18 cellular contexts compared by ENCODE assay signal in genomic region chr16:83095926-83096692, GRCh38.
DNase-seq lines count a peak whose midpoint lies in the region; ATAC-seq and TF ChIP-seq lines count a peak whose summit lies in the region.
"Had no signal": no experiment of that assay in that cellular context is flagged by ENCODE, and none has a peak within 500 bp of the region (broad histone marks: within the 10 kb centered on the region; RNA-seq: fewer than 3 reads in every experiment).

No MANE protein-coding gene starts in this region.

- peaks cover 11% of the 10 kb centered on the region for H3K9me3 ChIP-seq in Caco-2
- peaks cover 13% of the 10 kb centered on the region for H3K9me3 ChIP-seq in mucosa of descending colon
- H3K9me3 ChIP-seq in esophagus squamous epithelium = peaks cover 0 to 11% (median 6%) of the 10 kb centered on the region in 3 donors

- H3K4me1 ChIP-seq in Caco-2 (0 out of 2 replicates have a peak, but pooled peaks cover 7% of the 10 kb centered on the region), mucosa of descending colon (ENCODE audit: low read depth) (no peaks in the 10 kb centered on the region), esophagus squamous epithelium (no peaks in the 10 kb centered on the region)
- H3K4me1 ChIP-seq: right atrium auricular region, stomach, uterus had no signal

- peaks cover 13% of the 10 kb centered on the region for H3K9me3 Mint-ChIP-seq in Caco-2 (ENCODE audit: unreplicated experiment)

- H3K36me3 Mint-ChIP-seq in Caco-2 (ENCODE audit: insufficient read depth, unreplicated experiment) = no peaks in the 10 kb centered on the region
- H3K36me3 Mint-ChIP-seq: activated naive CD8-positive, alpha-beta T cell treated with anti-CD3 and anti-CD28 coated beads for 36 hours had no signal

- H3K27ac ChIP-seq in esophagus squamous epithelium = no peak overlapping the region
- H3K27ac ChIP-seq: right atrium auricular region, SK-N-MC, stomach, uterus had no signal

- TF ChIP-seq POLR2A in esophagus squamous epithelium (IDR thresholded peaks at IDR 0.05) = no peak

- no peak overlapping the region for H3K27ac Mint-ChIP-seq in Caco-2 (ENCODE audit: unreplicated experiment)
- H3K27ac Mint-ChIP-seq: activated CD4-positive, alpha-beta T cell treated with anti-CD3 and anti-CD28 coated beads, Interleukin-2, amount 10 ng/mL, durations not matched to agents 7 days and 5 days; activated naive CD8-positive, alpha-beta T cell treated with anti-CD3 and anti-CD28 coated beads for 36 hours had no signal

- peak; percentile 4 to 40 for DNase-seq in Caco-2
- peak; percentile 43 for DNase-seq in LHCN-M2 (ENCODE audit: low read depth)
- peak; percentile 84 for DNase-seq in epithelial cell of esophagus (ENCODE audit: low read depth)
- no peak for DNase-seq in mucosa of descending colon
- no peak for DNase-seq in esophagus squamous epithelium (lab: John Stamatoyannopoulos, UW)
- no peak for DNase-seq in GM19240 (ENCODE audit: insufficient read length, low spot score)
- DNase-seq in SIG-M5 treated with dmso at 0.1 percent for 504 hours (lab: John Stamatoyannopoulos, UW; ENCODE audit: unreplicated experiment) = no peak
- DNase-seq in NCI-H2196 treated with DMSO at 0.1 percent for 48 hours (lab: John Stamatoyannopoulos, UW; ENCODE audit: unreplicated experiment) = no peak
- DNase-seq: activated CD4-positive, alpha-beta T cell treated with anti-CD3 and anti-CD28 coated beads, Interleukin-2, amount 10 ng/mL, durations not matched to agents 7 days and 5 days; activated naive CD8-positive, alpha-beta T cell treated with anti-CD3 and anti-CD28 coated beads for 36 hours; activated T-cell treated with anti-CD3 and anti-CD28 coated beads, Interleukin-2, amount 50 U/mL, for 1 hour; mesenchymal stem cell; NCI-H2029; NCI-H510A treated with DMSO at 0.1 percent for 48 hours; stomach; uterus had no signal

- intact Hi-C loops in Caco-2 (cut with micrococcal nuclease; ENCODE audit: unreplicated experiment) (no loop called here), mucosa of descending colon (cut with DNase I, micrococcal nuclease) (no loop called here), esophagus squamous epithelium (cut with DNase I) (no loop called here)

- CTCF ChIA-PET in Caco-2 (lab: Charles Lee) = no interaction called here

- H3K27me3 ChIP-seq in Caco-2 (replicated peaks; ENCODE audit: control insufficient read depth, insufficient read depth, low read length) = no peaks in the 10 kb centered on the region
- no peaks in the 10 kb centered on the region for H3K27me3 ChIP-seq in esophagus squamous epithelium
- H3K27me3 ChIP-seq: right atrium auricular region, stomach, uterus had no signal

- H3K4me3 Mint-ChIP-seq in Caco-2 (ENCODE audit: unreplicated experiment) = no peak overlapping the region
- H3K4me3 Mint-ChIP-seq: activated CD4-positive, alpha-beta T cell treated with anti-CD3 and anti-CD28 coated beads, Interleukin-2, amount 10 ng/mL, durations not matched to agents 7 days and 5 days; activated naive CD8-positive, alpha-beta T cell treated with anti-CD3 and anti-CD28 coated beads for 36 hours had no signal

- H3K4me3 ChIP-seq in Caco-2 (ENCODE audit: low read depth, low read length) (no peak overlapping the region), epithelial cell of esophagus (ENCODE audit: low read length) (no peak overlapping the region), mucosa of descending colon (no peak overlapping the region), esophagus squamous epithelium (no peak overlapping the region)
- H3K4me3 ChIP-seq: right atrium auricular region, SK-N-MC, stomach, uterus had no signal

- POLR2A ChIA-PET in Caco-2 (lab: Charles Lee) = no interaction called here

- 61 to 76% methylated on average over 10 of the region's 10 CpGs for WGBS in esophagus squamous epithelium, 2 donors

- ATAC-seq in mucosa of descending colon = peak; percentile 15

- peaks cover 4% of the 10 kb centered on the region for H3K27me3 Mint-ChIP-seq in Caco-2 (ENCODE audit: insufficient read depth, unreplicated experiment)
- H3K27me3 Mint-ChIP-seq: activated CD4-positive, alpha-beta T cell treated with anti-CD3 and anti-CD28 coated beads, Interleukin-2, amount 10 ng/mL, durations not matched to agents 7 days and 5 days had no signal

- no TSS peak for BruUV-seq in Caco-2 (replicated peaks; lab: Mats Ljungman, UMichigan)

- TF ChIP-seq CTCF in Caco-2 (IDR thresholded peaks at IDR 0.05; ENCODE audit: insufficient read depth in 1 of 2, low read depth in 1 of 2, low read length in 1 of 2, severe bottlenecking in 1 of 2, unreplicated experiment in 1 of 2) = no peak
- TF ChIP-seq CTCF in epithelial cell of esophagus (IDR thresholded peaks at IDR 0.05; ENCODE audit: insufficient read depth, low read depth, low read length, missing control alignments) = no peak
- TF ChIP-seq CTCF in mucosa of descending colon (IDR thresholded peaks at IDR 0.05) = no peak
- TF ChIP-seq CTCF in esophagus squamous epithelium (IDR thresholded peaks at IDR 0.05) = no peak

- H3K36me3 ChIP-seq in Caco-2 (ENCODE audit: control insufficient read depth, insufficient read depth, low read length) (no peaks in the 10 kb centered on the region), mucosa of descending colon (ENCODE audit: low read depth) (no peaks in the 10 kb centered on the region), esophagus squamous epithelium (no peaks in the 10 kb centered on the region)
- H3K36me3 ChIP-seq: right atrium auricular region, stomach, uterus had no signal

- no peaks in the 10 kb centered on the region for H3K4me1 Mint-ChIP-seq in Caco-2 (ENCODE audit: low read depth, unreplicated experiment)
- H3K4me1 Mint-ChIP-seq: activated CD4-positive, alpha-beta T cell treated with anti-CD3 and anti-CD28 coated beads, Interleukin-2, amount 10 ng/mL, durations not matched to agents 7 days and 5 days; activated naive CD8-positive, alpha-beta T cell treated with anti-CD3 and anti-CD28 coated beads for 36 hours had no signal

Comparison
In these comparisons a context has a peak if more than half of its experiments do, and no peak if none do; other contexts are left out.
1. DNase-seq: peak in Caco-2 (2 of 2), LHCN-M2 (single experiment) and epithelial cell of esophagus (single experiment); none in mucosa of descending colon (0 of 3), esophagus squamous epithelium (single experiment), GM19240 (single experiment), SIG-M5 treated with dmso at 0.1 percent for 504 hours (single experiment) and NCI-H2196 treated with DMSO at 0.1 percent for 48 hours (single experiment).